ENCODE assay signal across 1 cellular context in the genomic region with DNA sequence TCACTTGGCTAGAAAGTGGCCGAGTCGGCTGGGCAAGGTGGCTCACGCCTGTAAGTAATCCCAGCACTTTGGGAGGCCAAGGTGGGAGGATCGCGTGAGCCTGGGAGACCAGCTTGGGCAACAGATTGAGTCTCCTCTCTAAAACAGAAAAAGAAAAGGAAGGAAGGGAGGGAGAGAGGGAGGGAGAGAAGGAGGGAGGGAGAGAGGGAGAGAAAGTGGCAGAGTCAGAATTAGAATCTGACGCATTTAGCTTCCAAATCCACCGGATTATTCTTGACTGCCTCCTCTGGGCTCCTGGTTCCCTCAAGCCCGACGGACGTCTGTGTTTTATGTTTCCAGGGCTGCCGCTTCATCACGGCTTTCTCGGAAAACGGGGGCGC.
TF ChIP-seq lines count a peak whose summit lies in the region.

No MANE protein-coding gene starts in this region.

TF ChIP-seq in GM23338, 12 proteins besides CTCF, POLR2A, EP300 and RAD21:
- TF ChIP-seq NANOG (IDR thresholded peaks at IDR 0.05; ENCODE audit: borderline replicate concordance) (no peak), CREB1 (CRISPR knock-in tag; IDR thresholded peaks at IDR 0.05; ENCODE audit: low read depth) (no peak), EZH2 (IDR thresholded peaks at IDR 0.05; ENCODE audit: low read depth, unreplicated experiment) (no peak), ZNF331 (CRISPR knock-in tag; IDR thresholded peaks at IDR 0.05; ENCODE audit: low read depth) (no peak), EZH2phosphoT487 (IDR thresholded peaks at IDR 0.05; ENCODE audit: unreplicated experiment) (no peak), ZNF114 (CRISPR knock-in tag; IDR thresholded peaks at IDR 0.05) (no peak), STAT1 (IDR thresholded peaks at IDR 0.05; ENCODE audit: unreplicated experiment) (no peak), POLR2AphosphoS5 (IDR thresholded peaks at IDR 0.05; ENCODE audit: low read depth) (no peak), JUNB (IDR thresholded peaks at IDR 0.05; ENCODE audit: unreplicated experiment) (no peak)
- TF ChIP-seq, protein P1, sequence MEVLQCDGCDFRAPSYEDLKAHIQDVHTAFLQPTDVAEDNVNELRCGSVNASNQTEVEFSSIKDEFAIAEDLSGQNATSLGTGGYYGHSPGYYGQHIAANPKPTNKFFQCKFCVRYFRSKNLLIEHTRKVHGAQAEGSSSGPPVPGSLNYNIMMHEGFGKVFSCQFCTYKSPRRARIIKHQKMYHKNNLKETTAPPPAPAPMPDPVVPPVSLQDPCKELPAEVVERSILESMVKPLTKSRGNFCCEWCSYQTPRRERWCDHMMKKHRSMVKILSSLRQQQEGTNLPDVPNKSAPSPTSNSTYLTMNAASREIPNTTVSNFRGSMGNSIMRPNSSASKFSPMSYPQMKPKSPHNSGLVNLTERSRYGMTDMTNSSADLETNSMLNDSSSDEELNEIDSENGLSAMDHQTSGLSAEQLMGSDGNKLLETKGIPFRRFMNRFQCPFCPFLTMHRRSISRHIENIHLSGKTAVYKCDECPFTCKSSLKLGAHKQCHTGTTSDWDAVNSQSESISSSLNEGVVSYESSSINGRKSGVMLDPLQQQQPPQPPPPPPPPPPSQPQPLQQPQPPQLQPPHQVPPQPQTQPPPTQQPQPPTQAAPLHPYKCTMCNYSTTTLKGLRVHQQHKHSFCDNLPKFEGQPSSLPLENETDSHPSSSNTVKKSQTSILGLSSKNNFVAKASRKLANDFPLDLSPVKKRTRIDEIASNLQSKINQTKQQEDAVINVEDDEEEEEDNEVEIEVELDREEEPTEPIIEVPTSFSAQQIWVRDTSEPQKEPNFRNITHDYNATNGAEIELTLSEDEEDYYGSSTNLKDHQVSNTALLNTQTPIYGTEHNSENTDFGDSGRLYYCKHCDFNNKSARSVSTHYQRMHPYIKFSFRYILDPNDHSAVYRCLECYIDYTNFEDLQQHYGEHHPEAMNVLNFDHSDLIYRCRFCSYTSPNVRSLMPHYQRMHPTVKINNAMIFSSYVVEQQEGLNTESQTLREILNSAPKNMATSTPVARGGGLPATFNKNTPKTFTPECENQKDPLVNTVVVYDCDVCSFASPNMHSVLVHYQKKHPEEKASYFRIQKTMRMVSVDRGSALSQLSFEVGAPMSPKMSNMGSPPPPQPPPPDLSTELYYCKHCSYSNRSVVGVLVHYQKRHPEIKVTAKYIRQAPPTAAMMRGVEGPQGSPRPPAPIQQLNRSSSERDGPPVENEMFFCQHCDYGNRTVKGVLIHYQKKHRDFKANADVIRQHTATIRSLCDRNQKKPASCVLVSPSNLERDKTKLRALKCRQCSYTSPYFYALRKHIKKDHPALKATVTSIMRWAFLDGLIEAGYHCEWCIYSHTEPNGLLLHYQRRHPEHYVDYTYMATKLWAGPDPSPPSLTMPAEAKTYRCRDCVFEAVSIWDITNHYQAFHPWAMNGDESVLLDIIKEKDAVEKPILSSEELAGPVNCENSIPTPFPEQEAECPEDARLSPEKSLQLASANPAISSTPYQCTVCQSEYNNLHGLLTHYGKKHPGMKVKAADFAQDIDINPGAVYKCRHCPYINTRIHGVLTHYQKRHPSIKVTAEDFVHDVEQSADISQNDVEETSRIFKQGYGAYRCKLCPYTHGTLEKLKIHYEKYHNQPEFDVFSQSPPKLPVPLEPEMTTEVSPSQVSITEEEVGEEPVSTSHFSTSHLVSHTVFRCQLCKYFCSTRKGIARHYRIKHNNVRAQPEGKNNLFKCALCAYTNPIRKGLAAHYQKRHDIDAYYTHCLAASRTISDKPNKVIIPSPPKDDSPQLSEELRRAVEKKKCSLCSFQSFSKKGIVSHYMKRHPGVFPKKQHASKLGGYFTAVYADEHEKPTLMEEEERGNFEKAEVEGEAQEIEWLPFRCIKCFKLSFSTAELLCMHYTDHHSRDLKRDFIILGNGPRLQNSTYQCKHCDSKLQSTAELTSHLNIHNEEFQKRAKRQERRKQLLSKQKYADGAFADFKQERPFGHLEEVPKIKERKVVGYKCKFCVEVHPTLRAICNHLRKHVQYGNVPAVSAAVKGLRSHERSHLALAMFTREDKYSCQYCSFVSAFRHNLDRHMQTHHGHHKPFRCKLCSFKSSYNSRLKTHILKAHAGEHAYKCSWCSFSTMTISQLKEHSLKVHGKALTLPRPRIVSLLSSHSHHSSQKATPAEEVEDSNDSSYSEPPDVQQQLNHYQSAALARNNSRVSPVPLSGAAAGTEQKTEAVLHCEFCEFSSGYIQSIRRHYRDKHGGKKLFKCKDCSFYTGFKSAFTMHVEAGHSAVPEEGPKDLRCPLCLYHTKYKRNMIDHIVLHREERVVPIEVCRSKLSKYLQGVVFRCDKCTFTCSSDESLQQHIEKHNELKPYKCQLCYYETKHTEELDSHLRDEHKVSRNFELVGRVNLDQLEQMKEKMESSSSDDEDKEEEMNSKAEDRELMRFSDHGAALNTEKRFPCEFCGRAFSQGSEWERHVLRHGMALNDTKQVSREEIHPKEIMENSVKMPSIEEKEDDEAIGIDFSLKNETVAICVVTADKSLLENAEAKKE (CRISPR knock-in tag; IDR thresholded peaks at IDR 0.05): no peak
- TF ChIP-seq, protein P2, sequence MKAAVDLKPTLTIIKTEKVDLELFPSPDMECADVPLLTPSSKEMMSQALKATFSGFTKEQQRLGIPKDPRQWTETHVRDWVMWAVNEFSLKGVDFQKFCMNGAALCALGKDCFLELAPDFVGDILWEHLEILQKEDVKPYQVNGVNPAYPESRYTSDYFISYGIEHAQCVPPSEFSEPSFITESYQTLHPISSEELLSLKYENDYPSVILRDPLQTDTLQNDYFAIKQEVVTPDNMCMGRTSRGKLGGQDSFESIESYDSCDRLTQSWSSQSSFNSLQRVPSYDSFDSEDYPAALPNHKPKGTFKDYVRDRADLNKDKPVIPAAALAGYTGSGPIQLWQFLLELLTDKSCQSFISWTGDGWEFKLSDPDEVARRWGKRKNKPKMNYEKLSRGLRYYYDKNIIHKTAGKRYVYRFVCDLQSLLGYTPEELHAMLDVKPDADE (IDR thresholded peaks at IDR 0.05): no peak
- TF ChIP-seq, protein P3, sequence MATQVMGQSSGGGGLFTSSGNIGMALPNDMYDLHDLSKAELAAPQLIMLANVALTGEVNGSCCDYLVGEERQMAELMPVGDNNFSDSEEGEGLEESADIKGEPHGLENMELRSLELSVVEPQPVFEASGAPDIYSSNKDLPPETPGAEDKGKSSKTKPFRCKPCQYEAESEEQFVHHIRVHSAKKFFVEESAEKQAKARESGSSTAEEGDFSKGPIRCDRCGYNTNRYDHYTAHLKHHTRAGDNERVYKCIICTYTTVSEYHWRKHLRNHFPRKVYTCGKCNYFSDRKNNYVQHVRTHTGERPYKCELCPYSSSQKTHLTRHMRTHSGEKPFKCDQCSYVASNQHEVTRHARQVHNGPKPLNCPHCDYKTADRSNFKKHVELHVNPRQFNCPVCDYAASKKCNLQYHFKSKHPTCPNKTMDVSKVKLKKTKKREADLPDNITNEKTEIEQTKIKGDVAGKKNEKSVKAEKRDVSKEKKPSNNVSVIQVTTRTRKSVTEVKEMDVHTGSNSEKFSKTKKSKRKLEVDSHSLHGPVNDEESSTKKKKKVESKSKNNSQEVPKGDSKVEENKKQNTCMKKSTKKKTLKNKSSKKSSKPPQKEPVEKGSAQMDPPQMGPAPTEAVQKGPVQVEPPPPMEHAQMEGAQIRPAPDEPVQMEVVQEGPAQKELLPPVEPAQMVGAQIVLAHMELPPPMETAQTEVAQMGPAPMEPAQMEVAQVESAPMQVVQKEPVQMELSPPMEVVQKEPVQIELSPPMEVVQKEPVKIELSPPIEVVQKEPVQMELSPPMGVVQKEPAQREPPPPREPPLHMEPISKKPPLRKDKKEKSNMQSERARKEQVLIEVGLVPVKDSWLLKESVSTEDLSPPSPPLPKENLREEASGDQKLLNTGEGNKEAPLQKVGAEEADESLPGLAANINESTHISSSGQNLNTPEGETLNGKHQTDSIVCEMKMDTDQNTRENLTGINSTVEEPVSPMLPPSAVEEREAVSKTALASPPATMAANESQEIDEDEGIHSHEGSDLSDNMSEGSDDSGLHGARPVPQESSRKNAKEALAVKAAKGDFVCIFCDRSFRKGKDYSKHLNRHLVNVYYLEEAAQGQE (IDR thresholded peaks at IDR 0.05; ENCODE audit: unreplicated experiment): no peak
